19 cellular contexts compared by ENCODE assay signal in genomic region chr10:76080406-76080805, GRCh38.
DNase-seq lines count a peak whose midpoint lies in the region; ATAC-seq and TF ChIP-seq lines count a peak whose summit lies in the region.
"Had no signal": no experiment of that assay in that cellular context is flagged by ENCODE, and none has a peak within 500 bp of the region (broad histone marks: within the 10 kb centered on the region; RNA-seq: fewer than 3 reads in every experiment).

No MANE protein-coding gene starts in this region.

- no peaks in the 10 kb centered on the region; the same call in 1 of the 2 replicates for H3K4me1 ChIP-seq in PC-3 (ENCODE audit: insufficient read depth, low read length)
- peaks cover 9% of the 10 kb centered on the region for H3K4me1 ChIP-seq in osteoblast (ENCODE audit: insufficient read depth, low read length)
- H3K4me1 ChIP-seq: upper lobe of right lung had no signal

- H4K20me1 ChIP-seq in PC-3 (ENCODE audit: low read length) (no peaks in the 10 kb centered on the region), osteoblast (ENCODE audit: insufficient read depth, low read length) (no peaks in the 10 kb centered on the region)

- H2AFZ ChIP-seq in PC-3 (ENCODE audit: low read length) (no peak overlapping the region), osteoblast (ENCODE audit: low read length) (no peak overlapping the region)

- CTCF ChIA-PET in PC-3 (lab: Charles Lee) = interaction anchor here (0.6 kb wide), 1 partner anchor 52 kb away, joined by 3 read pairs; no protein-coding TSS in a partner anchor

- no peak overlapping the region for H3K27ac ChIP-seq in PC-3 (ENCODE audit: low read length)
- no peak overlapping the region for H3K27ac ChIP-seq in osteoblast (ENCODE audit: low read depth, low read length)
- H3K27ac ChIP-seq: gastroesophageal sphincter, neutrophil, skin epidermis, upper lobe of right lung had no signal

- H3K9ac ChIP-seq in PC-3 (ENCODE audit: low read length) = no peak overlapping the region

- H3K79me2 ChIP-seq in PC-3 (ENCODE audit: low read length) (no peaks in the 10 kb centered on the region), osteoblast (ENCODE audit: insufficient read depth, low read length) (no peaks in the 10 kb centered on the region)

- POLR2A ChIA-PET in PC-3 (lab: Charles Lee; ENCODE audit: unreplicated experiment) = interaction anchor here (0.6 kb wide), 1 partner anchor 28 kb away, joined by 6 read pairs; no protein-coding TSS in a partner anchor

- H3K36me3 ChIP-seq in PC-3 (ENCODE audit: low read depth, low read length) (no peaks in the 10 kb centered on the region), osteoblast (ENCODE audit: insufficient read depth, low read length) (no peaks in the 10 kb centered on the region)
- H3K36me3 ChIP-seq: gastroesophageal sphincter, neutrophil, upper lobe of right lung had no signal

- intact Hi-C loops in PC-3 (cut with micrococcal nuclease) = loop anchor here (5.0 kb wide), 1 partner anchor 548 kb away; no protein-coding TSS in a partner anchor

- H3K9me3 ChIP-seq in PC-3 (ENCODE audit: low read length) (0 out of 2 replicates have a peak, but pooled peaks cover 3% of the 10 kb centered on the region), osteoblast (ENCODE audit: low read depth, low read length) (no peaks in the 10 kb centered on the region)
- H3K9me3 ChIP-seq: gastroesophageal sphincter, neutrophil, upper lobe of right lung had no signal

- in situ Hi-C loops in Caki2 (cut with HindIII; ENCODE audit: low pct_unique_long_range_greater_than_20kb, low sequenced_read_pairs) = no loop called here

- peak; percentile 64 for DNase-seq in Caki2 (ENCODE audit: low read depth)
- peak; percentile 55 for DNase-seq in PC-3
- peak; percentile 70 for DNase-seq in fibroblast of gingiva (ENCODE audit: low read depth)
- peak; percentile 84 for DNase-seq in osteoblast (ENCODE audit: insufficient read length, low spot score, missing footprints)
- no peak for DNase-seq in SIG-M5 treated with dmso at 0.1 percent for 504 hours (lab: John Stamatoyannopoulos, UW; ENCODE audit: unreplicated experiment)
- DNase-seq: activated CD8-positive, alpha-beta memory T cell treated with anti-CD3 and anti-CD28 coated beads, Interleukin-2, amount 50 U/mL, for 48 hours; activated naive CD4-positive, alpha-beta T cell treated with Interleukin-2 at 50 U/mL for 16 hours; central memory CD4-positive, alpha-beta T cell; effector memory CD8-positive, alpha-beta T cell; NCI-H187 treated with DMSO at 0.1 percent for 48 hours; NCI-H526 treated with DMSO at 0.1 percent for 48 hours; stimulated activated naive CD4-positive, alpha-beta T cell; upper lobe of right lung had no signal

- H3K27me3 ChIP-seq in PC-3 (ENCODE audit: low read length) (peaks cover 12% of the 10 kb centered on the region), osteoblast (ENCODE audit: insufficient read depth, low read length) (no peaks in the 10 kb centered on the region)
- H3K27me3 ChIP-seq: gastroesophageal sphincter, neutrophil, upper lobe of right lung had no signal

- BruUV-seq in PC-3 (replicated peaks; lab: Mats Ljungman, UMichigan) = no TSS peak

- peaks cover 3% of the 10 kb centered on the region; the same call in 1 of the 2 replicates for H3K9me2 ChIP-seq in PC-3 (replicated peaks; ENCODE audit: low read length)

- no peaks in the 10 kb centered on the region for H3F3A ChIP-seq in PC-3 (ENCODE audit: low read length, unreplicated experiment)

- ATAC-seq in PC-3 = peak; percentile 61
- ATAC-seq in HG03025 (IDR thresholded peaks at IDR 0.05; ENCODE audit: low FRiP score, unreplicated experiment) = no peak
- ATAC-seq in HG02973 (IDR thresholded peaks at IDR 0.05; ENCODE audit: unreplicated experiment) = no peak
- ATAC-seq in HG02759 (IDR thresholded peaks at IDR 0.05; ENCODE audit: unreplicated experiment) = no peak
- ATAC-seq: effector memory CD8-positive, alpha-beta T cell; gastroesophageal sphincter; upper lobe of right lung had no signal

- H3K4me2 ChIP-seq in PC-3 (ENCODE audit: low read length) (no peak overlapping the region), osteoblast (ENCODE audit: insufficient read depth, low read length) (no peak overlapping the region)

- TF ChIP-seq CTCF in PC-3 (conservative IDR thresholded peaks at IDR 0.05; ENCODE audit: low read depth, low read length) = no peak
- TF ChIP-seq CTCF in osteoblast (IDR thresholded peaks at IDR 0.05; ENCODE audit: extremely low read depth, low read depth, low read length) = no peak

- H3K4me3 ChIP-seq in PC-3 (ENCODE audit: low read length) (no peak overlapping the region), osteoblast (ENCODE audit: insufficient read depth, low read length) (no peak overlapping the region)
- H3K4me3 ChIP-seq: gastroesophageal sphincter, skin epidermis, upper lobe of right lung had no signal
